ENCODE assay signal across 16 cellular contexts in the genomic region with DNA sequence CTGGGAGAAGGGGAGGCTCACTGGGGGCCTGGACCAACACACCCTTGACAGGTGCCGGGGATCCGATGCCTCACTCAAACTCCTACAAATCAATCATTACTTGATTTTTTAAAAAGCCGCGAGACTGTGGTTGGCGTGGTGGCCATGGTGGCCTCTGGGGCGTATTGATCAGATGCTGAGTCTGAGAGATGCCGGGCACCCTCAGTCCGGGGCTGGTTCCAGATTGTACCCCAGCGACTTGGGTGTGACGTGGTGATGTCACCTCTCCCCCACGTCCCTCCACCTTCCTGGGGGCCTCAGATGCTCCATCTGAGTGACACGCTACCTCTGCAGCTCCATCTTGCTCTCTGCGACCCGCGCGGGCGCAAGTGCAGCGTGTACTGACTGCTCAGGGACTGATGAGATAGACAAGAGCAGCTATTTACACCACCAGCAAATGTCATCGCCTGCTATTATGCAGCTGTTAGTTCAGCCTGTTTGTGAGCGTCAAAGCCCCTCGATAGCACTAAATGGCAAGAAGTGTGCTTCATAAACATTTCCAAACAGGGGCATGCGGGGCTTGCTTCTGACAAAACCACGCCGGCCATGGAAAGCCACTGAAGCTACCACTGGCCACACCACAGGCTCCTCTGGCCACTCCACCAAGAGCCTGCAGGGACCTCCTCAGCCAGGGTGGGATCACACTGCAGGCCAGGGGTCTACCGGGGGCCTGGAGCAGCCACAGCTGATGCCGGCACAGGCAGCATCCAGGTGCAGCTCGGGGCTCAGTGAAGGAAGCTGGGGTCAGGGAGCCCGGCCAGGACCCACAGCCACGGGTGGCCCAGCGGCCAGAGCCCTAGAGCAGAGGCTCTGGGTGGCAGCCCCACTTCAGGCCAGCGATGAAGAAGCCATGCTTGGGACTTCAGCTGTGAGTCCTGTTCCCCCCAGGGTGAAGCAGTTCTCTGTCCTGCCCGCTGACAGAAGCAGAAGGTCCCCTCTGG. TPM values are rescaled to one million over a fixed set of nuclear protein-coding genes. Genes with fewer than 3 reads are reported as not detected.
DNase-seq lines count a peak whose midpoint lies in the region; ATAC-seq and TF ChIP-seq lines count a peak whose summit lies in the region.
"Had no signal": no experiment of that assay in that cellular context is flagged by ENCODE, and none has a peak within 500 bp of the region (broad histone marks: within the 10 kb centered on the region; RNA-seq: fewer than 3 reads in every experiment).

No MANE protein-coding gene starts in this region.

- H3K36me3 ChIP-seq in left ventricle myocardium inferior (no peaks in the 10 kb centered on the region), lower lobe of right lung (no peaks in the 10 kb centered on the region), colonic mucosa (no peaks in the 10 kb centered on the region), tibial nerve (no peaks in the 10 kb centered on the region)
- H3K36me3 ChIP-seq: BLaER1 treated with 17β-estradiol and CSF1 and Interleukin-3, amounts not matched to agents 10 nM and 100 nM had no signal

- ATAC-seq in left cardiac atrium (no peak), lower lobe of right lung (no peak)

- intact Hi-C loops in left cardiac atrium (cut with DNase I) (no loop called here), cardiac septum (cut with DNase I) (no loop called here), left ventricle myocardium inferior (cut with micrococcal nuclease) (no loop called here), lower lobe of right lung (cut with DNase I) (no loop called here), colonic mucosa (cut with DNase I) (no loop called here)

- H3K9ac ChIP-seq in colonic mucosa (ENCODE audit: low read depth in 2 of 2, low read length in 2 of 2): no peak overlapping the region
- H3K9ac ChIP-seq: BLaER1 treated with 17β-estradiol and CSF1 and Interleukin-3, amounts not matched to agents 10 nM and 100 nM had no signal

- H3K4me1 ChIP-seq in left ventricle myocardium inferior (no peaks in the 10 kb centered on the region), lower lobe of right lung (no peaks in the 10 kb centered on the region), colonic mucosa (no peaks in the 10 kb centered on the region), tibial nerve (no peaks in the 10 kb centered on the region)

- CTCF ChIA-PET in GM10248 (lab: Yijun Ruan, JAX): interaction anchor here (1.1 to 1.3 kb wide), 2 partner anchors 15 to 47 kb away, joined by 3 to 4 read pairs; no protein-coding TSS in a partner anchor

- no peak for TF ChIP-seq POLR2A in tibial nerve (IDR thresholded peaks at IDR 0.05)

- no peak for TF ChIP-seq EP300 in tibial nerve (IDR thresholded peaks at IDR 0.05)

- H3K9me3 ChIP-seq in left ventricle myocardium inferior (replicated peaks) (peaks cover 15% of the 10 kb centered on the region), lower lobe of right lung (no peaks in the 10 kb centered on the region), colonic mucosa (no peaks in the 10 kb centered on the region), tibial nerve (peaks cover 0 to 18% (median 0%) of the 10 kb centered on the region in 4 donors)

- TF ChIP-seq CTCF in left ventricle myocardium inferior (IDR thresholded peaks at IDR 0.05; ENCODE audit: borderline replicate concordance) (no peak), lower lobe of right lung (IDR thresholded peaks at IDR 0.05) (no peak), colonic mucosa (IDR thresholded peaks at IDR 0.05) (no peak), GM10248 (IDR thresholded peaks at IDR 0.05; ENCODE audit: control extremely low read depth, extremely low read depth, low read depth, missing control alignments) (no peak), tibial nerve (IDR thresholded peaks at IDR 0.05) (no peak)

- DNase-seq in left cardiac atrium: peak; percentile 9
- no peak for DNase-seq in cardiac septum (ENCODE audit: low spot score)
- DNase-seq in left ventricle myocardium inferior: peak; percentile 7
- DNase-seq in lower lobe of right lung: peak; percentile 36
- DNase-seq in colonic mucosa: no peak
- DNase-seq in GM10248 (ENCODE audit: extremely low spot score): no peak
- no peak for DNase-seq in tibial nerve (ENCODE audit: low spot score in 2 of 2)
- DNase-seq: ACHN; CD4-positive, alpha-beta T cell; DMS153; EL; HCEC 1CT; HFFc6 had no signal

- H3K27ac ChIP-seq in left ventricle myocardium inferior (replicated peaks) (no peak overlapping the region), lower lobe of right lung (no peak overlapping the region), colonic mucosa (no peak overlapping the region), tibial nerve (no peak overlapping the region)
- H3K27ac ChIP-seq: BLaER1 treated with 17β-estradiol and CSF1 and Interleukin-3, amounts not matched to agents 10 nM and 100 nM had no signal

- POLR2A ChIA-PET in GM10248 (lab: Yijun Ruan, JAX): no interaction called here

- H3K4me3 ChIP-seq in left ventricle myocardium inferior (no peak overlapping the region), lower lobe of right lung (no peak overlapping the region), colonic mucosa (no peak overlapping the region), tibial nerve (no peak overlapping the region)
- H3K4me3 ChIP-seq: BLaER1 treated with 17β-estradiol and CSF1 and Interleukin-3, amounts not matched to agents 10 nM and 100 nM had no signal

- H3K27me3 ChIP-seq in left ventricle myocardium inferior (ENCODE audit: low read depth) (peaks cover 91% of the 10 kb centered on the region), lower lobe of right lung (ENCODE audit: low read depth) (peaks cover 47% of the 10 kb centered on the region), colonic mucosa (no peaks in the 10 kb centered on the region), tibial nerve (peaks cover 0 to 45% of the 10 kb centered on the region in 2 donors)

- 85 to 92% methylated on average over 29 to 31 of the region's 32 CpGs for WGBS in tibial nerve, 2 donors

RNA-seq across cellular contexts. Expression of a gene that starts 50.1 kb away (rescaled TPM):
- total RNA-seq in left cardiac atrium: under 1 TPM in 1 of 2 donors, not detected in 1; 0.06 TPM
- total RNA-seq in cardiac septum: 0.19 TPM
- not detected for total RNA-seq in left ventricle myocardium inferior
- 0.12 TPM for total RNA-seq in lower lobe of right lung
- total RNA-seq in colonic mucosa: not detected
- total RNA-seq in tibial nerve: under 1 TPM in 2 of 4 donors, not detected in 2; 0.20 to 0.90 TPM
- total RNA-seq: A172, H4, HFFc6 had no signal

RNA-seq across cellular contexts. Expression of a gene that starts 50.3 kb away (rescaled TPM):
- 10 to 100 TPM; 46.6 to 51.7 TPM for total RNA-seq in left cardiac atrium
- 42.6 TPM for total RNA-seq in cardiac septum
- 34.2 TPM for total RNA-seq in left ventricle myocardium inferior
- total RNA-seq in lower lobe of right lung: 135 TPM
- total RNA-seq in colonic mucosa: 100 to 1,000 TPM in 1 of 2 donors, 10 to 100 TPM in 1; 80.1 to 138 TPM
- 100 to 1,000 TPM in 1 of 4 donors, 10 to 100 TPM in 3; 68.8 to 102 (median 84.4) TPM for total RNA-seq in tibial nerve

Comparison
In these comparisons a context has a peak if more than half of its experiments do, and no peak if none do; other contexts are left out.
1. DNase-seq: peak in left cardiac atrium (single experiment), left ventricle myocardium inferior (single experiment) and lower lobe of right lung (single experiment); none in cardiac septum (single experiment), colonic mucosa (single experiment), GM10248 (single experiment) and tibial nerve (0 of 2).